In the genomic region with DNA sequence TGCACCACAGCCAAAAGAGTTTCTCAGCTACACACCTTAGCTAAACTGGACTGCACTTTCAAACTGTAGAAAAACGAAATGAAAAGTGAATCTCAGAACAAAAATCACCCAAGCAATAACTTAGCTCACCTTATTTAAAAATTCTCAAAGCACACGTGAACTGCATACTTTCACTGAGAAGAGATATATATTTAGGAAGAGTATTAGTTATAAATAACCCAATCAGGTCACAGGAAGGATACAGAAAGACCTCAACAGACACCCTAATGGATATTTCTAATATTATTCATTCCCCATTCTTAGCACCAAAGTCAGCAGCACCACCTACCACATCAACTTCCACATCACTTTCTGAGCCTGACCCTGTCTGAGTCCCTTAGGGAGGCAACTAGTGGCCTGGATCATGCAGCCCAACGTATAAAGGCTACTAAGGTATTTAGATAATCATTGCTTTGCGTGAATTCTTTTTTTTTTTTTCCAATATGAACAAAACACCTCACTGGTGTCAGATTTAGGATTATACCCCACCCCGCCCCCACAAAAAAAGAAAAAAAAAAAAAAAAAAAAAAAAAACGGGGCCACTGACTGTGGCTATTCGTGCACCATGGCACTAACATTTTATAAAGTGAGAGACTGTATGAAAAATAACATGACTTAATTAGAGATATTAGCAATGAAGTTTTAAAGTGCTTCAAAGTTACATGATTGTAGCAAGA, we compare ENCODE assay signal across 1 cellular context.
TF ChIP-seq lines count a peak whose summit lies in the region.

No MANE protein-coding gene starts in this region.

TF ChIP-seq in WTC11, 78 proteins besides CTCF, POLR2A, EP300 and RAD21 (continued from another document):
- TF ChIP-seq ZNF425 (CRISPR knock-in tag; conservative IDR thresholded peaks at IDR 0.05) (no peak), IRF2 (CRISPR knock-in tag; IDR thresholded peaks at IDR 0.05; ENCODE audit: borderline replicate concordance, low read depth) (no peak), CREB1 (CRISPR knock-in tag; IDR thresholded peaks at IDR 0.05) (no peak), FOXP4 (CRISPR knock-in tag; IDR thresholded peaks at IDR 0.05) (no peak), ZNF138 (CRISPR knock-in tag; conservative IDR thresholded peaks at IDR 0.05) (no peak), E2F4 (CRISPR knock-in tag; IDR thresholded peaks at IDR 0.05; ENCODE audit: borderline replicate concordance, low read depth) (no peak), STAT6 (CRISPR knock-in tag; conservative IDR thresholded peaks at IDR 0.05; ENCODE audit: low read depth) (no peak)
TF ChIP-seq in WTC11: peak in this region for 0.
